Comparison of ENCODE assay signal across 1 cellular context in genomic region chr6:41426888-41427641, GRCh38.
TF ChIP-seq lines count a peak whose summit lies in the region.

No MANE protein-coding gene starts in this region.

TF ChIP-seq in HepG2, 621 proteins besides CTCF, POLR2A, EP300 and RAD21 (continued from another document and continues in another):
- TF ChIP-seq, protein P1, sequence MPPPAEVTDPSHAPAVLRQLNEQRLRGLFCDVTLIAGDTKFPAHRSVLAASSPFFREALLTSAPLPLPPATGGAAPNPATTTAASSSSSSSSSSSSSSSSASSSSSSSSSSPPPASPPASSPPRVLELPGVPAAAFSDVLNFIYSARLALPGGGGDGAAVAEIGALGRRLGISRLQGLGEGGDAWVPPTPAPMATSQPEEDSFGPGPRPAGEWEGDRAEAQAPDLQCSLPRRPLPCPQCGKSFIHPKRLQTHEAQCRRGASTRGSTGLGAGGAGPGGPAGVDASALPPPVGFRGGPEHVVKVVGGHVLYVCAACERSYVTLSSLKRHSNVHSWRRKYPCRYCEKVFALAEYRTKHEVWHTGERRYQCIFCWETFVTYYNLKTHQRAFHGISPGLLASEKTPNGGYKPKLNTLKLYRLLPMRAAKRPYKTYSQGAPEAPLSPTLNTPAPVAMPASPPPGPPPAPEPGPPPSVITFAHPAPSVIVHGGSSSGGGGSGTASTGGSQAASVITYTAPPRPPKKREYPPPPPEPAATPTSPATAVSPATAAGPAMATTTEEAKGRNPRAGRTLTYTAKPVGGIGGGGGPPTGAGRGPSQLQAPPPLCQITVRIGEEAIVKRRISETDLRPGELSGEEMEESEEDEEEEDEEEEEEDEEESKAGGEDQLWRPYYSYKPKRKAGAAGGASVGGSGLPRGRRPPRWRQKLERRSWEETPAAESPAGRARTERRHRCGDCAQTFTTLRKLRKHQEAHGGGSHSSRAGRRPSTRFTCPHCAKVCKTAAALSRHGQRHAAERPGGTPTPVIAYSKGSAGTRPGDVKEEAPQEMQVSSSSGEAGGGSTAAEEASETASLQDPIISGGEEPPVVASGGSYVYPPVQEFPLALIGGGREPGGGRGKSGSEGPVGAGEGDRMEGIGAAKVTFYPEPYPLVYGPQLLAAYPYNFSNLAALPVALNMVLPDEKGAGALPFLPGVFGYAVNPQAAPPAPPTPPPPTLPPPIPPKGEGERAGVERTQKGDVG (CRISPR knock-in tag; IDR thresholded peaks at IDR 0.05; ENCODE audit: borderline replicate concordance), result no peak
- TF ChIP-seq KDM5B (CRISPR knock-in tag; IDR thresholded peaks at IDR 0.05; ENCODE audit: borderline replicate concordance), result no peak
- TF ChIP-seq SOX5 (CRISPR knock-in tag; IDR thresholded peaks at IDR 0.05; ENCODE audit: borderline replicate concordance), result no peak
- no peak for TF ChIP-seq SSRP1 (CRISPR knock-in tag; IDR thresholded peaks at IDR 0.05)
- no peak; the same call in 1 of the 2 replicates for TF ChIP-seq ZSCAN21 (CRISPR knock-in tag; IDR thresholded peaks at IDR 0.05; ENCODE audit: borderline replicate concordance)
- TF ChIP-seq ASH2L (IDR thresholded peaks at IDR 0.05; ENCODE audit: insufficient read length, low read depth, low read length), result peak; percentile 12
- TF ChIP-seq ZNF350 (CRISPR knock-in tag; IDR thresholded peaks at IDR 0.05; ENCODE audit: borderline replicate concordance, low read depth), result no peak
- TF ChIP-seq ZFP62 (CRISPR knock-in tag; IDR thresholded peaks at IDR 0.05), result no peak
- no peak for TF ChIP-seq DMTF1 (CRISPR knock-in tag; IDR thresholded peaks at IDR 0.05)
- TF ChIP-seq, protein P2, sequence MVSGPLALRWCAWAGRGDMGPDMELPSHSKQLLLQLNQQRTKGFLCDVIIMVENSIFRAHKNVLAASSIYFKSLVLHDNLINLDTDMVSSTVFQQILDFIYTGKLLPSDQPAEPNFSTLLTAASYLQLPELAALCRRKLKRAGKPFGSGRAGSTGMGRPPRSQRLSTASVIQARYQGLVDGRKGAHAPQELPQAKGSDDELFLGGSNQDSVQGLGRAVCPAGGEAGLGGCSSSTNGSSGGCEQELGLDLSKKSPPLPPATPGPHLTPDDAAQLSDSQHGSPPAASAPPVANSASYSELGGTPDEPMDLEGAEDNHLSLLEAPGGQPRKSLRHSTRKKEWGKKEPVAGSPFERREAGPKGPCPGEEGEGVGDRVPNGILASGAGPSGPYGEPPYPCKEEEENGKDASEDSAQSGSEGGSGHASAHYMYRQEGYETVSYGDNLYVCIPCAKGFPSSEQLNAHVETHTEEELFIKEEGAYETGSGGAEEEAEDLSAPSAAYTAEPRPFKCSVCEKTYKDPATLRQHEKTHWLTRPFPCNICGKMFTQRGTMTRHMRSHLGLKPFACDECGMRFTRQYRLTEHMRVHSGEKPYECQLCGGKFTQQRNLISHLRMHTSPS (CRISPR knock-in tag; IDR thresholded peaks at IDR 0.05; ENCODE audit: low read depth), result 0 out of 2 replicates have a peak, but pooled peaks have one; percentile 22
- TF ChIP-seq GABPB1 (CRISPR knock-in tag; IDR thresholded peaks at IDR 0.05), result 0 out of 2 replicates have a peak, but pooled peaks have one; percentile 75
- no peak for TF ChIP-seq ZNF570 (CRISPR knock-in tag; IDR thresholded peaks at IDR 0.05; ENCODE audit: borderline replicate concordance)
- TF ChIP-seq SRY (CRISPR knock-in tag; IDR thresholded peaks at IDR 0.05), result no peak
- no peak for TF ChIP-seq LCORL (IDR thresholded peaks at IDR 0.05)
- peak; percentile 66 for TF ChIP-seq LCORL (CRISPR knock-in tag; IDR thresholded peaks at IDR 0.05)
- TF ChIP-seq SAP130 (CRISPR knock-in tag; IDR thresholded peaks at IDR 0.05; ENCODE audit: low read depth), result no peak
- TF ChIP-seq MXI1 (IDR thresholded peaks at IDR 0.05; ENCODE audit: borderline replicate concordance, low read depth, low read length), result no peak
- TF ChIP-seq JARID2 (CRISPR knock-in tag; IDR thresholded peaks at IDR 0.05; ENCODE audit: insufficient replicate concordance), result no peak
- TF ChIP-seq, protein P3, sequence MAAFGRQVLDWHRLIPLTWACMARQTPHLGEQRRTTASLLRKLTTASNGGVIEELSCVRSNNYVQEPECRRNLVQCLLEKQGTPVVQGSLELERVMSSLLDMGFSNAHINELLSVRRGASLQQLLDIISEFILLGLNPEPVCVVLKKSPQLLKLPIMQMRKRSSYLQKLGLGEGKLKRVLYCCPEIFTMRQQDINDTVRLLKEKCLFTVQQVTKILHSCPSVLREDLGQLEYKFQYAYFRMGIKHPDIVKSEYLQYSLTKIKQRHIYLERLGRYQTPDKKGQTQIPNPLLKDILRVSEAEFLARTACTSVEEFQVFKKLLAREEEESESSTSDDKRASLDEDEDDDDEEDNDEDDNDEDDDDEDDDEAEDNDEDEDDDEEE (CRISPR knock-in tag; IDR thresholded peaks at IDR 0.05), result 0 out of 2 replicates have a peak, but pooled peaks have one; percentile 13
- no peak for TF ChIP-seq KLF6 (CRISPR knock-in tag; IDR thresholded peaks at IDR 0.05)
- TF ChIP-seq GMEB1 (CRISPR knock-in tag; IDR thresholded peaks at IDR 0.05; ENCODE audit: borderline replicate concordance), result no peak
- TF ChIP-seq MEIS1 (CRISPR knock-in tag; IDR thresholded peaks at IDR 0.05; ENCODE audit: borderline replicate concordance), result no peak
- TF ChIP-seq ZBTB7B (CRISPR knock-in tag; IDR thresholded peaks at IDR 0.05), result no peak
- peak; percentile 60 for TF ChIP-seq U2AF1 (optimal IDR thresholded peaks at IDR 0.05; ENCODE audit: low read depth, low read length)
- no peak for TF ChIP-seq MIER3 (CRISPR knock-in tag; IDR thresholded peaks at IDR 0.05; ENCODE audit: borderline replicate concordance)
- TF ChIP-seq BRCA1 (CRISPR knock-in tag; IDR thresholded peaks at IDR 0.05), result no peak
- TF ChIP-seq REPIN1 (CRISPR knock-in tag; IDR thresholded peaks at IDR 0.05; ENCODE audit: borderline replicate concordance, low read depth), result no peak
- no peak for TF ChIP-seq ZNF773 (CRISPR knock-in tag; IDR thresholded peaks at IDR 0.05; ENCODE audit: borderline replicate concordance)
- no peak for TF ChIP-seq ZNF460 (CRISPR knock-in tag; IDR thresholded peaks at IDR 0.05; ENCODE audit: borderline replicate concordance)
- no peak for TF ChIP-seq AKNA (CRISPR knock-in tag; IDR thresholded peaks at IDR 0.05; ENCODE audit: borderline replicate concordance)
- TF ChIP-seq ZNF720 (CRISPR knock-in tag; IDR thresholded peaks at IDR 0.05), result no peak
- TF ChIP-seq FOXC1 (CRISPR knock-in tag; IDR thresholded peaks at IDR 0.05; ENCODE audit: borderline replicate concordance), result no peak
- TF ChIP-seq EED (CRISPR knock-in tag; IDR thresholded peaks at IDR 0.05), result no peak
- no peak for TF ChIP-seq ZNF333 (CRISPR knock-in tag; IDR thresholded peaks at IDR 0.05; ENCODE audit: borderline replicate concordance)
- TF ChIP-seq MYNN (CRISPR knock-in tag; IDR thresholded peaks at IDR 0.05; ENCODE audit: low read depth), result no peak
- TF ChIP-seq ZNF597 (CRISPR knock-in tag; IDR thresholded peaks at IDR 0.05), result no peak
- 0 out of 2 replicates have a peak, but pooled peaks have one; percentile 8 for TF ChIP-seq ZNF782 (CRISPR knock-in tag; IDR thresholded peaks at IDR 0.05; ENCODE audit: borderline replicate concordance)
- TF ChIP-seq ZNF343 (CRISPR knock-in tag; IDR thresholded peaks at IDR 0.05), result no peak
- no peak for TF ChIP-seq TBX2 (CRISPR knock-in tag; IDR thresholded peaks at IDR 0.05; ENCODE audit: borderline replicate concordance)
- TF ChIP-seq ZNF777 (CRISPR knock-in tag; IDR thresholded peaks at IDR 0.05), result no peak
- no peak for TF ChIP-seq NFYB (CRISPR knock-in tag; IDR thresholded peaks at IDR 0.05)
- TF ChIP-seq ZFP36L2 (CRISPR knock-in tag; IDR thresholded peaks at IDR 0.05), result no peak
- TF ChIP-seq XRCC5 (optimal IDR thresholded peaks at IDR 0.05; ENCODE audit: low read length), result no peak
- TF ChIP-seq MTA3 (CRISPR knock-in tag; IDR thresholded peaks at IDR 0.05), result no peak
- no peak; the same call in 1 of the 2 replicates for TF ChIP-seq GABPA (IDR thresholded peaks at IDR 0.05; ENCODE audit: low read depth, low read length)
- TF ChIP-seq GABPA (CRISPR knock-in tag; IDR thresholded peaks at IDR 0.05; ENCODE audit: low read depth), result 0 out of 2 replicates have a peak, but pooled peaks have one; percentile 5
- TF ChIP-seq HOXA9 (CRISPR knock-in tag; IDR thresholded peaks at IDR 0.05; ENCODE audit: borderline replicate concordance), result no peak
- TF ChIP-seq EZH2 (conservative IDR thresholded peaks at IDR 0.05; ENCODE audit: low read depth, low read length), result 0 out of 2 replicates have a peak, but pooled peaks have one; percentile 52
- no peak for TF ChIP-seq TOE1 (CRISPR knock-in tag; IDR thresholded peaks at IDR 0.05)
- no peak for TF ChIP-seq CCAR2 (optimal IDR thresholded peaks at IDR 0.05; ENCODE audit: low read depth, low read length)
- no peak for TF ChIP-seq HDAC1 (CRISPR knock-in tag; IDR thresholded peaks at IDR 0.05)
- TF ChIP-seq ATF6 (CRISPR knock-in tag; conservative IDR thresholded peaks at IDR 0.05), result no peak
- no peak for TF ChIP-seq ZNF451 (CRISPR knock-in tag; IDR thresholded peaks at IDR 0.05)
